Comparison of ENCODE assay signal across 11 cellular contexts in genomic region chr7:121605297-121605640, GRCh38.
DNase-seq lines count a peak whose midpoint lies in the region; FAIRE-seq and TF ChIP-seq lines count a peak whose summit lies in the region.
"Had no signal": no experiment of that assay in that cellular context is flagged by ENCODE, and none has a peak within 500 bp of the region (broad histone marks: within the 10 kb centered on the region; RNA-seq: fewer than 3 reads in every experiment).

No MANE protein-coding gene starts in this region.

- H3K27ac ChIP-seq in H1 (ENCODE audit: low read depth, low read length) = no peak overlapping the region
- H3K27ac ChIP-seq: neutrophil had no signal

- TF ChIP-seq POLR2A in H1 (IDR thresholded peaks at IDR 0.05; ENCODE audit: control extremely low read depth in 1 of 2, low read depth in 2 of 2, low read length in 2 of 2) = no peak

- no peak overlapping the region for H3K14ac ChIP-seq in H1 (ENCODE audit: insufficient read length)

- H4K91ac ChIP-seq in H1 (replicated peaks; ENCODE audit: insufficient read length, low read length) = no peak overlapping the region

- no peak overlapping the region for H3K56ac ChIP-seq in H1 (replicated peaks; ENCODE audit: insufficient read length, low read depth, low read length)

- no peaks in the 10 kb centered on the region for H3K36me3 ChIP-seq in H1 (ENCODE audit: control insufficient read depth in 2 of 4, insufficient read depth in 4 of 4, low read length in 3 of 4)
- H3K36me3 ChIP-seq: neutrophil had no signal

- H3K4me3 ChIP-seq in H1 (ENCODE audit: extremely low read depth in 1 of 4, insufficient read depth in 2 of 4, low read depth in 3 of 4, low read length in 4 of 4) = no peak overlapping the region

- H3K23ac ChIP-seq in H1 (ENCODE audit: insufficient read length) = no peak overlapping the region

- TF ChIP-seq CTCF in H1 (IDR thresholded peaks at IDR 0.05; ENCODE audit: control extremely low read depth in 1 of 3, insufficient read depth in 1 of 3, low read depth in 1 of 3, low read length in 3 of 3) (peak in 1 of 3 experiments; percentile 17; a peak in 2 of 4 replicates), progenitor cell of endocrine pancreas (IDR thresholded peaks at IDR 0.05; ENCODE audit: unreplicated experiment) (no peak)

- H3K36me3 Mint-ChIP-seq in progenitor cell of endocrine pancreas (ENCODE audit: insufficient read depth) = no peaks in the 10 kb centered on the region
- H3K36me3 Mint-ChIP-seq: IgD-negative memory B cell had no signal

- no peak overlapping the region for H3K4me3 Mint-ChIP-seq in progenitor cell of endocrine pancreas (ENCODE audit: low read depth)
- H3K4me3 Mint-ChIP-seq: IgD-negative memory B cell had no signal

- H2AFZ ChIP-seq in H1 (ENCODE audit: low read length) = no peak overlapping the region

- no peak overlapping the region for H2BK20ac ChIP-seq in H1 (ENCODE audit: low read length)

- no peaks in the 10 kb centered on the region for H3K79me2 ChIP-seq in H1 (ENCODE audit: control insufficient read depth in 1 of 2, insufficient read depth in 2 of 2, low read length in 2 of 2)

- no peak overlapping the region for H4K5ac ChIP-seq in H1 (ENCODE audit: insufficient read length, low read depth, low read length)

- no peak overlapping the region for H3K4me2 ChIP-seq in H1 (ENCODE audit: insufficient read depth in 1 of 2, low read depth in 2 of 2, low read length in 2 of 2)

- H3K79me1 ChIP-seq in H1 (ENCODE audit: low read depth, low read length) = no peaks in the 10 kb centered on the region

- H4K20me1 ChIP-seq in H1 (replicated peaks in 1 of 2; ENCODE audit: control insufficient read depth in 1 of 2, insufficient read depth in 2 of 2, low read length in 2 of 2) = no peaks in the 10 kb centered on the region

- H3K18ac ChIP-seq in H1 (ENCODE audit: extremely low read depth, low read length) = no peak overlapping the region

- H3K27ac Mint-ChIP-seq in progenitor cell of endocrine pancreas = peak overlapping the region; percentile 29
- H3K27ac Mint-ChIP-seq: IgD-negative memory B cell had no signal

- DNase-seq in H4 (ENCODE audit: low spot score) (peak; percentile 29), NCI-H524 treated with DMSO at 0.1 percent for 48 hours (lab: John Stamatoyannopoulos, UW) (peak; percentile 35), H1 (ENCODE audit: low read depth in 1 of 2, low spot score in 2 of 2) (no peak), progenitor cell of endocrine pancreas (ENCODE audit: low spot score, unreplicated experiment) (no peak), putamen (ENCODE audit: low spot score) (no peak), globus pallidus (ENCODE audit: low spot score) (no peak), HTR-8/SVneo (ENCODE audit: insufficient read length, low spot score) (no peak)
- DNase-seq: activated effector memory CD4-positive, alpha-beta T cell treated with anti-CD3 and anti-CD28 coated beads, Interleukin-2, amount 50 U/mL, for 16 hours; T-helper 2 cell had no signal

- 79% methylated on average over 3 of the region's 3 CpGs; no CpG with 5 or more reads in 1 of the 2 experiments for WGBS in H1 (ENCODE audit: extremely low coverage in 1 of 2, insufficient coverage in 1 of 2, insufficient read length in 1 of 2, insufficient replicate concordance in 2 of 2, low coverage in 1 of 2, low lambda C conversion rate in 2 of 2, missing lambda C conversion rate in 1 of 2), 2 experiments

- no peak overlapping the region for H2BK15ac ChIP-seq in H1 (ENCODE audit: low read length)

- peak; percentile 19 to 33; a peak in 3 of 4 replicates for TF ChIP-seq RAD21 in H1 (IDR thresholded peaks at IDR 0.05 in 1 of 2, conservative IDR thresholded peaks at IDR 0.05 in 1 of 2; ENCODE audit: low read depth in 2 of 2, low read length in 2 of 2)

- no peaks in the 10 kb centered on the region for H3K27me3 Mint-ChIP-seq in progenitor cell of endocrine pancreas

- peaks cover 24% of the 10 kb centered on the region for H3K4me1 Mint-ChIP-seq in progenitor cell of endocrine pancreas (ENCODE audit: low read depth)

- FAIRE-seq in H1 (lab: Jason Lieb, UNC) (no peak), HTR-8/SVneo (lab: Jason Lieb, UNC) (no peak)

- H3K27me3 ChIP-seq in H1 (replicated peaks in 1 of 4; ENCODE audit: control insufficient read depth in 3 of 4, extremely low read depth in 1 of 4, insufficient read depth in 3 of 4, low read length in 3 of 4) = no peaks in the 10 kb centered on the region
- H3K27me3 ChIP-seq: neutrophil had no signal

- no peak overlapping the region for H3K4ac ChIP-seq in H1 (replicated peaks; ENCODE audit: insufficient read length, low read depth, low read length)

- no peak overlapping the region for H2BK120ac ChIP-seq in H1 (replicated peaks; ENCODE audit: low read depth, low read length)

- H3K9ac ChIP-seq in H1 (replicated peaks in 1 of 4; ENCODE audit: extremely low read depth in 1 of 4, low read depth in 3 of 4, low read length in 3 of 4) = no peak overlapping the region

- CTCF ChIA-PET in H1 (lab: Charles Lee; ENCODE audit: partially characterized antibody) = interaction anchor here (0.6 to 2.1 kb wide), 7 partner anchors 9 to 389 kb away, joined by 3 to 11 read pairs (median 4); no protein-coding TSS in a partner anchor

- H2BK5ac ChIP-seq in H1 (ENCODE audit: low read depth, low read length) = no peak overlapping the region

- H3K4me1 ChIP-seq in H1 (replicated peaks in 1 of 4; ENCODE audit: control insufficient read depth in 3 of 4, insufficient read depth in 4 of 4, low read length in 3 of 4) = no peaks in the 10 kb centered on the region

- H2BK12ac ChIP-seq in H1 (ENCODE audit: low read depth, low read length) = no peak overlapping the region

- H3K23me2 ChIP-seq in H1 (ENCODE audit: low read depth, low read length) = no peaks in the 10 kb centered on the region

- no peak for TF ChIP-seq EP300 in H1 (IDR thresholded peaks at IDR 0.05; ENCODE audit: borderline replicate concordance in 1 of 2, low read depth in 2 of 2, low read length in 2 of 2)

- H2AK5ac ChIP-seq in H1 (ENCODE audit: low read depth, low read length) = no peak overlapping the region

- no peaks in the 10 kb centered on the region for H3K9me3 Mint-ChIP-seq in progenitor cell of endocrine pancreas (ENCODE audit: low read depth)

- POLR2A ChIA-PET in H1 (lab: Charles Lee; ENCODE audit: partially characterized antibody) = no interaction called here

- no peaks in the 10 kb centered on the region for H3K9me3 ChIP-seq in H1 (ENCODE audit: insufficient read depth in 2 of 2, low read depth in 1 of 2, low read length in 1 of 2)
- H3K9me3 ChIP-seq: neutrophil had no signal

- no peak overlapping the region for H4K8ac ChIP-seq in H1 (ENCODE audit: extremely low read depth, insufficient read depth, low read length)

TF ChIP-seq in H1, 55 proteins besides CTCF, POLR2A, EP300 and RAD21:
- TF ChIP-seq RBBP5 (IDR thresholded peaks at IDR 0.05; ENCODE audit: borderline replicate concordance, low read depth, low read length) = no peak
- TF ChIP-seq MAX (IDR thresholded peaks at IDR 0.05) = no peak
- TF ChIP-seq KDM1A (IDR thresholded peaks at IDR 0.05; ENCODE audit: borderline replicate concordance, low read length) = no peak
- no peak for TF ChIP-seq POLR2AphosphoS5 (IDR thresholded peaks at IDR 0.05; ENCODE audit: low read depth, low read length)
- no peak for TF ChIP-seq RNF2 (IDR thresholded peaks at IDR 0.05; ENCODE audit: borderline replicate concordance, low read depth, low read length, missing control alignments, poor library complexity, severe bottlenecking)
- no peak for TF ChIP-seq SIRT6 (IDR thresholded peaks at IDR 0.05; ENCODE audit: low read length)
- no peak for TF ChIP-seq EGR1 (IDR thresholded peaks at IDR 0.05; ENCODE audit: borderline replicate concordance, low read depth, low read length)
- no peak for TF ChIP-seq PHF8 (conservative IDR thresholded peaks at IDR 0.05; ENCODE audit: low read depth, low read length)
- TF ChIP-seq ATF2 (IDR thresholded peaks at IDR 0.05; ENCODE audit: low read length) = no peak
- TF ChIP-seq FOSL1 (IDR thresholded peaks at IDR 0.05; ENCODE audit: insufficient read depth, low read depth, low read length) = no peak
- TF ChIP-seq RXRA (IDR thresholded peaks at IDR 0.05; ENCODE audit: insufficient read depth, low read depth, low read length) = no peak
- no peak for TF ChIP-seq SAP30 (IDR thresholded peaks at IDR 0.05; ENCODE audit: insufficient read depth, insufficient replicate concordance, low read length)
- no peak for TF ChIP-seq HDAC2 (IDR thresholded peaks at IDR 0.05; ENCODE audit: borderline replicate concordance in 1 of 2, low read depth in 2 of 2, low read length in 2 of 2)
- TF ChIP-seq CREB1 (IDR thresholded peaks at IDR 0.05) = no peak
- TF ChIP-seq SP4 (IDR thresholded peaks at IDR 0.05; ENCODE audit: low read length) = no peak
- TF ChIP-seq TBP (IDR thresholded peaks at IDR 0.05; ENCODE audit: low read depth, low read length) = no peak
- TF ChIP-seq BRCA1 (IDR thresholded peaks at IDR 0.05; ENCODE audit: low read depth, low read length) = no peak
- TF ChIP-seq JUND (IDR thresholded peaks at IDR 0.05; ENCODE audit: low read length) = no peak

Comparison
In these comparisons a context has a peak if more than half of its experiments do, and no peak if none do; other contexts are left out.
1. DNase-seq: peak in H4 (single experiment) and NCI-H524 treated with DMSO at 0.1 percent for 48 hours (single experiment); none in H1 (0 of 2), progenitor cell of endocrine pancreas (single experiment), putamen (single experiment), globus pallidus (single experiment) and HTR-8/SVneo (single experiment).